Comparison of ENCODE assay signal across 18 cellular contexts in the genomic region with DNA sequence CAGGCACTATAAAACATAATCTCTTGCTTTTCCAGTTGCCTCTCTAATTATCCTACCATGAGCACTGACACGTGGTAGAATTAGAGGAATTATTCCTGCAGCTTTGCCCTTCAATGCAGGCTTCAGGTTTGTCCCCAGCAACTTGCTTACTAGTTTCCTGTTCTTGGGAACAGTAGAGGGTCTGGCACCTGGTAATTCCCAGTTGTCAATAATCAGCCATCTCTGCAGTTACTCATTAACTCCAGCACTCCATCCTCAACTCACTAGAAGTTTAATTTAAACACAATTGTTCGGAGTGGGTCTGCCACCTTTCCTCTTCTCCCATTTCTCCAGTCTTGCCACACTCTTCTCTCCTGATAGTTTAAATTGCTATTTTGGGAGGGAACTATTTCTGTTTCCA.
"Had no signal": no experiment of that assay in that cellular context is flagged by ENCODE, and none has a peak within 500 bp of the region (broad histone marks: within the 10 kb centered on the region; RNA-seq: fewer than 3 reads in every experiment).

No MANE protein-coding gene starts in this region.

- H3K36me3 ChIP-seq: colonic mucosa, right atrium auricular region, stomach had no signal

- H3K27me3 ChIP-seq: colonic mucosa, foreskin keratinocyte, right atrium auricular region, stomach had no signal

- FAIRE-seq: endothelial cell of umbilical vein, kidney, small intestine had no signal

- H3K27ac ChIP-seq: colonic mucosa, foreskin keratinocyte, parathyroid adenoma, psoas muscle, right atrium auricular region, stomach had no signal

- H3K9me3 ChIP-seq: colonic mucosa, psoas muscle, right atrium auricular region, stomach had no signal

- H3K79me2 ChIP-seq: parathyroid adenoma had no signal

- H3K4me1 ChIP-seq: colonic mucosa, foreskin keratinocyte, parathyroid adenoma, psoas muscle, right atrium auricular region, stomach had no signal

- H2AFZ ChIP-seq: parathyroid adenoma had no signal

- H3K4me3 ChIP-seq: colonic mucosa, psoas muscle, right atrium auricular region, stomach had no signal

- ATAC-seq: foreskin keratinocyte; left colon; naive thymus-derived CD4-positive, alpha-beta T cell; psoas muscle had no signal

- DNase-seq: colonic mucosa; dermis blood vessel endothelial cell; erythroblast; foreskin keratinocyte; kidney; left colon; mammary epithelial cell; naive thymus-derived CD4-positive, alpha-beta T cell; psoas muscle; small intestine; stimulated activated CD4-positive, alpha-beta T cell treated with anti-CD3 and anti-CD28 coated beads, Interleukin-12 subunit alpha, Interleukin-12 subunit beta, amount 100 ng/mL, for 4 hours; stimulated activated naive CD4-positive, alpha-beta T cell; stomach; substantia nigra; trophoblast cell had no signal
